Comparison of ENCODE assay signal across 7 cellular contexts in the genomic region with DNA sequence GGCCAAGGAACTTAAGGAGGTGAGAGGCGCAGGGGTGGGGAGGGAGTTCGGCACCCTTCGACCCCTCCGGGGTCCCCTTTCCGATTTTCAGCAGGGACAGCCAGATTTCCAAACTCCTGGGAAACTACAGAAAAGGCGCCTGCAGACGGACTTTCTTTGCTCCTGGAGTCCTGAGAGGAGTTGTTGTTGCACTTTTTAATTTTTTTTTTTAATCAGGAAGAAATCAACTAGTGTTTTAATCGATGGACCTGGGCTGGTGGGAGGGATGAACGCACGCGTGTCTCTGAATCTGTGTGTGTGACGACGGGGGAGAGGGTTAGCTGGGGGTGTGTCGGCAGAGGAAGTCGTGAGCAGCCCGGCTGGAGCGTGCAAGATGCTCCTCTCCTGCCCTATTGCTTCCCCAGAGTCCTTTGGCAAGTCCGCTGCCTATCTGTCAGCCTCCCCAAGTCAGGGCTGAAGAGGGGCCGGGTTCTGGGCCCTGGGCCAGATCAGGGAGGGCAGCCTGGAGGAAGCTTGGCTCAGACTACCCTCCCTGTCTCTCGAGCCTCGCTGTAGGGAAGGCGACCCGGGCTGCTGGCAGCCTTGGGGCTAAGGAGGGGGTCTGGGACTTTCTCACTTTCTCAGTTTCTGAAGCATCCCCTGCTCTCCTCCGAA. TPM values are rescaled to one million over a fixed set of nuclear protein-coding genes. Genes with fewer than 3 reads are reported as not detected.
DNase-seq lines count a peak whose midpoint lies in the region; ATAC-seq, FAIRE-seq and TF ChIP-seq lines count a peak whose summit lies in the region.

No MANE protein-coding gene starts in this region.

- H3K36me3 ChIP-seq in MM.1S (replicated peaks; ENCODE audit: insufficient read depth, low read length) (no peaks in the 10 kb centered on the region), keratinocyte (ENCODE audit: control insufficient read depth in 2 of 2, extremely low read depth in 1 of 2, insufficient read depth in 2 of 2, low read length in 2 of 2) (no peaks in the 10 kb centered on the region)

- peaks cover 27 to 28% of the 10 kb centered on the region in 2 donors for H3K27me3 Mint-ChIP-seq in stimulated activated naive B cell treated with anti-CD40 and anti-IgM and Interleukin-4, amounts not matched to agents 10 μg/mL and 1 μg/mL and 100 μg/mL, for 72 hours

- H3K27me3 ChIP-seq in MM.1S (replicated peaks; ENCODE audit: insufficient read depth, low read length), result peaks cover 15% of the 10 kb centered on the region
- H3K27me3 ChIP-seq in keratinocyte (ENCODE audit: control insufficient read depth, extremely low read depth, insufficient read depth, low read length), result peaks cover 35% of the 10 kb centered on the region

- H3K79me2 ChIP-seq in MM.1S (ENCODE audit: low read length), result no peaks in the 10 kb centered on the region
- H3K79me2 ChIP-seq in keratinocyte (ENCODE audit: control insufficient read depth, insufficient read depth, low read length), result no peaks in the 10 kb centered on the region

- H3K36me3 Mint-ChIP-seq in stimulated activated naive B cell treated with anti-CD40 and anti-IgM and Interleukin-4, amounts not matched to agents 10 μg/mL and 1 μg/mL and 100 μg/mL, for 72 hours, result no peaks in the 10 kb centered on the region

- H3K9me3 Mint-ChIP-seq in stimulated activated naive B cell treated with anti-CD40 and anti-IgM and Interleukin-4, amounts not matched to agents 10 μg/mL and 1 μg/mL and 100 μg/mL, for 72 hours, result no peaks in the 10 kb centered on the region

- FAIRE-seq in keratinocyte (lab: Jason Lieb, UNC), result no peak

- H3K4me1 Mint-ChIP-seq in stimulated activated naive B cell treated with anti-CD40 and anti-IgM and Interleukin-4, amounts not matched to agents 10 μg/mL and 1 μg/mL and 100 μg/mL, for 72 hours, result peaks cover 11 to 38% of the 10 kb centered on the region in 2 donors

- H3K4me1 ChIP-seq in MM.1S (ENCODE audit: low read length), result 0 out of 2 replicates have a peak, but pooled peaks cover 6% of the 10 kb centered on the region
- peaks cover 9% of the 10 kb centered on the region for H3K4me1 ChIP-seq in keratinocyte (ENCODE audit: control insufficient read depth, extremely low read depth, insufficient read depth, low read length)

- H4K20me1 ChIP-seq in MM.1S (ENCODE audit: insufficient read depth, low read length) (no peaks in the 10 kb centered on the region), keratinocyte (ENCODE audit: control insufficient read depth, extremely low read depth, insufficient read depth, low read length) (no peaks in the 10 kb centered on the region)

- H3K9me2 ChIP-seq in MM.1S (replicated peaks; ENCODE audit: insufficient read depth, low read length), result no peaks in the 10 kb centered on the region

- H3K27ac ChIP-seq in MM.1S (ENCODE audit: low read length) (no peak overlapping the region), caudate nucleus (ENCODE audit: low read depth, low read length) (peak overlapping the region; percentile 3), keratinocyte (ENCODE audit: control insufficient read depth, insufficient read depth, low read length) (no peak overlapping the region)

- H3K4me3 Mint-ChIP-seq in stimulated activated naive B cell treated with anti-CD40 and anti-IgM and Interleukin-4, amounts not matched to agents 10 μg/mL and 1 μg/mL and 100 μg/mL, for 72 hours, result peak overlapping the region; percentile 88

- H3K4me3 ChIP-seq in MM.1S (ENCODE audit: low read length), result peak overlapping the region; percentile 69
- H3K4me3 ChIP-seq in keratinocyte (ENCODE audit: control insufficient read depth in 2 of 3, extremely low read depth in 1 of 3, insufficient read depth in 2 of 3, low read depth in 1 of 3, low read length in 3 of 3), result peak overlapping the region; percentile 23 to 64 (median 54)

- no peaks in the 10 kb centered on the region for H3K9me1 ChIP-seq in keratinocyte (ENCODE audit: control insufficient read depth, extremely low read depth, insufficient read depth, low read length)

- H3K9ac ChIP-seq in MM.1S (ENCODE audit: low read length) (no peak overlapping the region), keratinocyte (ENCODE audit: control insufficient read depth, extremely low read depth, insufficient read depth, low read length) (no peak overlapping the region)

- TF ChIP-seq CTCF in GM10266 (IDR thresholded peaks at IDR 0.05; ENCODE audit: control insufficient read depth, insufficient read depth, low read depth, missing control alignments) (no peak), MM.1S (IDR thresholded peaks at IDR 0.05; ENCODE audit: low read length) (no peak), keratinocyte (optimal IDR thresholded peaks at IDR 0.05 in 1 of 3, IDR thresholded peaks at IDR 0.05 in 1 of 3, conservative IDR thresholded peaks at IDR 0.05 in 1 of 3; ENCODE audit: extremely low read depth in 1 of 3, insufficient read depth in 2 of 3, low read length in 3 of 3) (no peak)

- peak; percentile 45 for DNase-seq in GM10266 (ENCODE audit: extremely low spot score)
- no peak for DNase-seq in MM.1S
- DNase-seq in caudate nucleus (lab: John Stamatoyannopoulos, UW), result peak in 32 of 61 donors; percentile 2 to 63 (median 36)
- no peak for DNase-seq in keratinocyte (ENCODE audit: low read depth, low spot score)
- DNase-seq in stimulated activated naive B cell treated with anti-CD40 and anti-IgM and Interleukin-4, amounts not matched to agents 10 μg/mL and 1 μg/mL and 100 μg/mL, for 72 hours, result no peak
- DNase-seq in NCI-H1048 (lab: John Stamatoyannopoulos, UW), result no peak
- no peak for DNase-seq in kidney tubule cell (ENCODE audit: low spot score)

- no peaks in the 10 kb centered on the region for H3K9me3 ChIP-seq in MM.1S (replicated peaks; ENCODE audit: insufficient read depth, low read length)
- no peaks in the 10 kb centered on the region for H3K9me3 ChIP-seq in keratinocyte (ENCODE audit: control insufficient read depth, low read depth, low read length)

- H2AFZ ChIP-seq in MM.1S (ENCODE audit: low read length) (peak overlapping the region; percentile 71), keratinocyte (ENCODE audit: control insufficient read depth, low read length) (peak overlapping the region; percentile 70)

- H3F3A ChIP-seq in MM.1S (ENCODE audit: insufficient read depth, low read length), result no peaks in the 10 kb centered on the region

- peak overlapping the region; percentile 62 for H3K27ac Mint-ChIP-seq in stimulated activated naive B cell treated with anti-CD40 and anti-IgM and Interleukin-4, amounts not matched to agents 10 μg/mL and 1 μg/mL and 100 μg/mL, for 72 hours

- H3K4me2 ChIP-seq in MM.1S (ENCODE audit: low read depth, low read length) (peak overlapping the region; percentile 96), keratinocyte (ENCODE audit: control insufficient read depth, extremely low read depth, insufficient read depth, low read depth, low read length) (peak overlapping the region; percentile 75)

- dilution Hi-C loops in keratinocyte (cut with MboI; ENCODE audit: extremely low pct_ligation_motif_present, low sequenced_read_pairs), result no loop called here

- ATAC-seq in stimulated activated naive B cell treated with anti-CD40 and anti-IgM and Interleukin-4, amounts not matched to agents 10 μg/mL and 1 μg/mL and 100 μg/mL, for 72 hours (replicated peaks), result peak; percentile 43 to 60

RNA-seq across cellular contexts. Expression of a gene that starts 0.7 kb away (rescaled TPM):
- 0.05 to 0.23 TPM (median 0.20 TPM) in 3 replicates for polyA plus RNA-seq in keratinocyte
- polyA plus RNA-seq in keratinocyte (2011; ENCODE audit: low read depth), result not detected
- polyA plus RNA-seq in keratinocyte (2011; cell fraction: cytosol; rRNA removed), result 0.30 and 0.35 TPM in 2 replicates
- polyA plus RNA-seq in keratinocyte (2011; cell fraction: nucleus; rRNA removed), result 0.28 and 0.39 TPM in 2 replicates
- 0.15 TPM in 1 of 2 replicates, not detected in the other for polyA plus RNA-seq in keratinocyte (2012; ENCODE audit: low replicate concordance)
- polyA minus RNA-seq in keratinocyte, result not detected in 3 replicates
- polyA minus RNA-seq in keratinocyte (2011; cell fraction: cytosol; rRNA and poly(A)+ RNA removed), result not detected
- not detected in 2 replicates for polyA minus RNA-seq in keratinocyte (2011; cell fraction: nucleus; rRNA and poly(A)+ RNA removed)

Comparison
In these comparisons a context has a peak if more than half of its experiments do, and no peak if none do; other contexts are left out.
1. DNase-seq: peak in GM10266 (single experiment) and caudate nucleus (32 of 61); none in MM.1S (single experiment), keratinocyte (single experiment), stimulated activated naive B cell treated with anti-CD40 and anti-IgM and Interleukin-4, amounts not matched to agents 10 μg/mL and 1 μg/mL and 100 μg/mL, for 72 hours (single experiment), NCI-H1048 (single experiment) and kidney tubule cell (single experiment).